ENCODE assay signal across 8 cellular contexts in genomic region chr1:37515185-37516034, GRCh38. TPM values are rescaled to one million over a fixed set of nuclear protein-coding genes. Genes with fewer than 3 reads are reported as not detected.
DNase-seq lines count a peak whose midpoint lies in the region; TF ChIP-seq lines count a peak whose summit lies in the region.

No MANE protein-coding gene starts in this region.

- peak overlapping the region; percentile 14 to 92 (median 73) for H3K4me3 ChIP-seq in thyroid gland (replicated peaks in 1 of 3)

- H3K27me3 ChIP-seq in thyroid gland = no peaks in the 10 kb centered on the region

- no peaks in the 10 kb centered on the region for H3K9me3 Mint-ChIP-seq in activated CD4-positive, alpha-beta T cell treated with anti-CD3 and anti-CD28 coated beads, Interleukin-2, amount 10 ng/mL, durations not matched to agents 24 days and 14 days
- H3K9me3 Mint-ChIP-seq in activated naive CD8-positive, alpha-beta T cell treated with anti-CD3 and anti-CD28 coated beads for 36 hours = peaks cover 2% of the 10 kb centered on the region

- H3K27ac Mint-ChIP-seq in activated CD4-positive, alpha-beta T cell treated with anti-CD3 and anti-CD28 coated beads, Interleukin-2, amount 10 ng/mL, durations not matched to agents 24 days and 14 days = peak overlapping the region; percentile 97
- H3K27ac Mint-ChIP-seq in activated naive CD8-positive, alpha-beta T cell treated with anti-CD3 and anti-CD28 coated beads for 36 hours = peak overlapping the region; percentile 97

- TF ChIP-seq CTCF in thyroid gland (IDR thresholded peaks at IDR 0.05) = no peak

- H3K27ac ChIP-seq in thyroid gland = peak overlapping the region; percentile 81 to 89 (median 86)

- no peaks in the 10 kb centered on the region for H3K27me3 Mint-ChIP-seq in activated CD4-positive, alpha-beta T cell treated with anti-CD3 and anti-CD28 coated beads, Interleukin-2, amount 10 ng/mL, durations not matched to agents 24 days and 14 days
- H3K27me3 Mint-ChIP-seq in activated naive CD8-positive, alpha-beta T cell treated with anti-CD3 and anti-CD28 coated beads for 36 hours = no peaks in the 10 kb centered on the region

- H3K4me3 Mint-ChIP-seq in activated CD4-positive, alpha-beta T cell treated with anti-CD3 and anti-CD28 coated beads, Interleukin-2, amount 10 ng/mL, durations not matched to agents 24 days and 14 days = peak overlapping the region; percentile 94
- peak overlapping the region; percentile 90 for H3K4me3 Mint-ChIP-seq in activated naive CD8-positive, alpha-beta T cell treated with anti-CD3 and anti-CD28 coated beads for 36 hours

- TF ChIP-seq POLR2A in thyroid gland (IDR thresholded peaks at IDR 0.05) = no peak

- no peak for DNase-seq in activated CD4-positive, alpha-beta T cell treated with anti-CD3 and anti-CD28 coated beads, Interleukin-2, amount 10 ng/mL, durations not matched to agents 24 days and 14 days
- no peak for DNase-seq in activated CD4-positive, alpha-beta T cell treated with anti-CD3 and anti-CD28 coated beads for 48 hours
- no peak for DNase-seq in activated naive CD8-positive, alpha-beta T cell treated with anti-CD3 and anti-CD28 coated beads for 36 hours
- peak; percentile 14 for DNase-seq in left kidney (ENCODE audit: low read depth, low spot score)
- no peak for DNase-seq in thyroid gland
- DNase-seq in activated CD4-positive, CD25-positive, alpha-beta regulatory T cell treated with anti-CD3 and anti-CD28 coated beads, Interleukin-2, amount 50 U/mL, for 72 hours = no peak
- DNase-seq in NCI-H345 (lab: John Stamatoyannopoulos, UW) = no peak
- DNase-seq in dermis blood vessel endothelial cell = no peak

- 72 to 74% methylated on average over 18 of the region's 18 CpGs for WGBS in thyroid gland, 2 donors

- H3K36me3 ChIP-seq in thyroid gland = peaks cover 8 to 10% of the 10 kb centered on the region in 2 donors

- intact Hi-C loops in activated CD4-positive, alpha-beta T cell treated with anti-CD3 and anti-CD28 coated beads, Interleukin-2, amount 10 ng/mL, durations not matched to agents 24 days and 14 days (cut with micrococcal nuclease) = loop anchor here (2.0 kb wide), 1 partner anchor 39 kb away; the partner anchor contains the start of gene SNIP1
- intact Hi-C loops in thyroid gland (cut with DNase I) = no loop called here

- peaks cover 11% of the 10 kb centered on the region in 2 donors for H3K4me1 ChIP-seq in thyroid gland

- H3K4me1 Mint-ChIP-seq in activated CD4-positive, alpha-beta T cell treated with anti-CD3 and anti-CD28 coated beads, Interleukin-2, amount 10 ng/mL, durations not matched to agents 24 days and 14 days = peaks cover 42% of the 10 kb centered on the region
- H3K4me1 Mint-ChIP-seq in activated naive CD8-positive, alpha-beta T cell treated with anti-CD3 and anti-CD28 coated beads for 36 hours = peaks cover 52% of the 10 kb centered on the region

- H3K9me3 ChIP-seq in thyroid gland = no peaks in the 10 kb centered on the region

- H3K36me3 Mint-ChIP-seq in activated CD4-positive, alpha-beta T cell treated with anti-CD3 and anti-CD28 coated beads, Interleukin-2, amount 10 ng/mL, durations not matched to agents 24 days and 14 days (ENCODE audit: low read depth) = peaks cover 28% of the 10 kb centered on the region
- peaks cover 24% of the 10 kb centered on the region for H3K36me3 Mint-ChIP-seq in activated naive CD8-positive, alpha-beta T cell treated with anti-CD3 and anti-CD28 coated beads for 36 hours

RNA-seq across cellular contexts. Expression of gene MEAF6, which starts 0.8 kb away (rescaled TPM):
- total RNA-seq in activated CD4-positive, alpha-beta T cell treated with anti-CD3 and anti-CD28 coated beads, Interleukin-2, amount 10 ng/mL, durations not matched to agents 24 days and 14 days = 94.4 and 95.6 TPM in 2 replicates
- 10 to 100 TPM; 78.3 to 83.3 TPM for total RNA-seq in activated naive CD8-positive, alpha-beta T cell treated with anti-CD3 and anti-CD28 coated beads for 36 hours
- total RNA-seq in thyroid gland (100 to 1,000 TPM in 2 of 4 donors, 10 to 100 TPM in 2; 78.9 to 109 (median 92.7) TPM), dermis blood vessel endothelial cell (49.7 and 82.9 TPM in 2 replicates)

RNA-seq across cellular contexts. Expression of gene SNIP1, which starts 38.7 kb away (rescaled TPM):
- total RNA-seq in activated CD4-positive, alpha-beta T cell treated with anti-CD3 and anti-CD28 coated beads, Interleukin-2, amount 10 ng/mL, durations not matched to agents 24 days and 14 days = 22.7 and 25.4 TPM in 2 replicates
- total RNA-seq in activated naive CD8-positive, alpha-beta T cell treated with anti-CD3 and anti-CD28 coated beads for 36 hours = 10 to 100 TPM; 25.2 to 27.6 TPM
- total RNA-seq in thyroid gland (10 to 100 TPM in 3 of 4 donors, 1 to 10 TPM in 1; 8.1 to 16.7 (median 13.0) TPM), dermis blood vessel endothelial cell (12.9 and 25.7 TPM in 2 replicates)

RNA-seq across cellular contexts. Expression of gene ZC3H12A, which starts 41.0 kb away (rescaled TPM):
- 39.3 and 40.4 TPM in 2 replicates for total RNA-seq in activated CD4-positive, alpha-beta T cell treated with anti-CD3 and anti-CD28 coated beads, Interleukin-2, amount 10 ng/mL, durations not matched to agents 24 days and 14 days
- total RNA-seq in activated naive CD8-positive, alpha-beta T cell treated with anti-CD3 and anti-CD28 coated beads for 36 hours = 10 to 100 TPM; 29.2 to 29.4 TPM
- total RNA-seq in thyroid gland = 1 to 10 TPM; 4.1 to 7.1 (median 5.1) TPM
- 3.3 and 5.4 TPM in 2 replicates for total RNA-seq in dermis blood vessel endothelial cell

RNA-seq across cellular contexts. Expression of gene DNALI1, which starts 41.3 kb away (rescaled TPM):
- not detected in 2 replicates for total RNA-seq in activated CD4-positive, alpha-beta T cell treated with anti-CD3 and anti-CD28 coated beads, Interleukin-2, amount 10 ng/mL, durations not matched to agents 24 days and 14 days
- total RNA-seq in activated naive CD8-positive, alpha-beta T cell treated with anti-CD3 and anti-CD28 coated beads for 36 hours = not detected
- total RNA-seq in thyroid gland = 10 to 100 TPM; 25.5 to 36.3 (median 26.0) TPM
- total RNA-seq in dermis blood vessel endothelial cell = 0.37 and 0.51 TPM in 2 replicates
